Comparison of ENCODE assay signal across 27 cellular contexts in the genomic region with DNA sequence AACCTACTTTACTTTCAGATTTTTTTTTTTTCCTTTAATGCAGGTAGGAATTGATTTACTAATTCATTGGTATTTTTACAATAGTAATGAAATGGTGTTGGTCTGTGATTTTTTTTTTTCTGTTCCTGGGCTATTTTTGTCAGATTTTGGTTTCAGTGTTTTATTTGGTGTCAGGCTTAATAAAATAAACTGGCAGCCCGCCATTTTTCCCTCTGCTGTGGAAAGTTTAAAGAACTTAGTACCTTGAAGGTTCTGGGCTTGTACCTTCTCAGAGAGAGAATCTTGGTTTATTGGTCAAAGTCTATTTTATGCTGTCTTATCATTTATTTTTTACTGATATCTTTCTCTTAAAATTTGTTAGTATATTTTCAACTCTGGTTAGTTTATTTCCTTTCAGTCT.
"Had no signal": no experiment of that assay in that cellular context is flagged by ENCODE, and none has a peak within 500 bp of the region (broad histone marks: within the 10 kb centered on the region; RNA-seq: fewer than 3 reads in every experiment).

No MANE protein-coding gene starts in this region.

- H3K9me3 ChIP-seq: mucosa of descending colon, psoas muscle, sigmoid colon, spleen, testis, tibial nerve, upper lobe of left lung had no signal

- H3K27ac ChIP-seq: coronary artery, neural progenitor cell, parathyroid adenoma, psoas muscle, sigmoid colon, spleen, testis, tibial nerve, upper lobe of left lung had no signal

- FAIRE-seq: keratinocyte, urothelium cell line had no signal

- H3K4me1 ChIP-seq: neural progenitor cell, parathyroid adenoma, psoas muscle, sigmoid colon, spleen, testis, tibial nerve, upper lobe of left lung had no signal

- H3K4me3 ChIP-seq: coronary artery, lung, mucosa of descending colon, neural progenitor cell, psoas muscle, sigmoid colon, spleen, testis, tibial nerve, upper lobe of left lung had no signal

- H3K27me3 Mint-ChIP-seq: effector memory CD8-positive, alpha-beta T cell; memory B cell; naive B cell; natural killer cell treated with Interleukin-12 subunit alpha and Interleukin-12 subunit beta and Interleukin-15 and Interleukin-18, amount 100 ng/mL, for 72 hours; stimulated activated memory B cell treated with anti-CD40 and anti-IgM and Interleukin-4, amounts not matched to agents 10 μg/mL and 1 μg/mL and 100 μg/mL, for 72 hours had no signal

- H3K27ac Mint-ChIP-seq: effector memory CD8-positive, alpha-beta T cell; immature natural killer cell; memory B cell; mesothelial cell of epicardium; naive B cell; natural killer cell treated with Interleukin-12 subunit alpha and Interleukin-12 subunit beta and Interleukin-15 and Interleukin-18, amount 100 ng/mL, for 72 hours; neural progenitor cell; stimulated activated memory B cell treated with anti-CD40 and anti-IgM and Interleukin-4, amounts not matched to agents 10 μg/mL and 1 μg/mL and 100 μg/mL, for 72 hours had no signal

- H3K4me1 Mint-ChIP-seq: immature natural killer cell, memory B cell, mesothelial cell of epicardium, neural progenitor cell had no signal

- H3K9me3 Mint-ChIP-seq: effector memory CD8-positive, alpha-beta T cell; immature natural killer cell; memory B cell; natural killer cell treated with Interleukin-12 subunit alpha and Interleukin-12 subunit beta and Interleukin-15 and Interleukin-18, amount 100 ng/mL, for 72 hours; stimulated activated memory B cell treated with anti-CD40 and anti-IgM and Interleukin-4, amounts not matched to agents 10 μg/mL and 1 μg/mL and 100 μg/mL, for 72 hours had no signal

- DNase-seq: dermis blood vessel endothelial cell; effector memory CD8-positive, alpha-beta T cell; hypothalamus; immature natural killer cell; mucosa of descending colon; naive B cell; psoas muscle; right cardiac atrium; sigmoid colon; spleen; stimulated activated CD4-positive, alpha-beta T cell treated with anti-CD3 and anti-CD28 coated beads, Interleukin-4, amount 100 ng/mL, for 4 hours; stimulated activated naive CD8-positive, alpha-beta T cell treated with anti-CD3 and anti-CD28 coated beads, Interleukin-15, Interleukin-2, amounts not matched to agents 100 U/mL and 50 U/mL, for 24 hours; substantia nigra; testis had no signal

- H3K4me3 Mint-ChIP-seq: effector memory CD8-positive, alpha-beta T cell; immature natural killer cell; memory B cell; mesothelial cell of epicardium; naive B cell; natural killer cell treated with Interleukin-12 subunit alpha and Interleukin-12 subunit beta and Interleukin-15 and Interleukin-18, amount 100 ng/mL, for 72 hours; neural progenitor cell; stimulated activated memory B cell treated with anti-CD40 and anti-IgM and Interleukin-4, amounts not matched to agents 10 μg/mL and 1 μg/mL and 100 μg/mL, for 72 hours had no signal

- H3K27me3 ChIP-seq: neural progenitor cell, sigmoid colon, spleen, testis, tibial nerve, upper lobe of left lung had no signal

- ATAC-seq: effector memory CD8-positive, alpha-beta T cell; left lobe of liver; mucosa of descending colon; natural killer cell treated with Interleukin-12 subunit alpha and Interleukin-12 subunit beta and Interleukin-15 and Interleukin-18, amount 100 ng/mL, for 72 hours; psoas muscle; right cardiac atrium; stimulated activated memory B cell treated with anti-CD40 and anti-IgM and Interleukin-4, amounts not matched to agents 10 μg/mL and 1 μg/mL and 100 μg/mL, for 72 hours; stimulated activated naive CD8-positive, alpha-beta T cell treated with anti-CD3 and anti-CD28 coated beads, Interleukin-15, Interleukin-2, amounts not matched to agents 100 U/mL and 50 U/mL, for 24 hours had no signal
